Comparison of ENCODE assay signal across 8 cellular contexts in genomic region chr7:98133621-98134266, GRCh38. TPM values are rescaled to one million over a fixed set of nuclear protein-coding genes. Genes with fewer than 3 reads are reported as not detected.
DNase-seq lines count a peak whose midpoint lies in the region; ATAC-seq and TF ChIP-seq lines count a peak whose summit lies in the region.

No MANE protein-coding gene starts in this region.

- WGBS in ovary, 3 donors: 88 to 93% (median 92%) methylated on average over 4 of the region's 4 CpGs

- H3K36me3 ChIP-seq in ovary: no peaks in the 10 kb centered on the region

- ATAC-seq in HG02678 (IDR thresholded peaks at IDR 0.05; ENCODE audit: unreplicated experiment) (peak; percentile 14), left lobe of liver (peak; percentile 48)

- H3K9me3 ChIP-seq in ovary: no peaks in the 10 kb centered on the region

- no peaks in the 10 kb centered on the region for H3K27me3 ChIP-seq in ovary

- H3K4me1 ChIP-seq in ovary (ENCODE audit: insufficient read depth): peaks cover 11% of the 10 kb centered on the region

- intact Hi-C loops in ovary (cut with DNase I): no loop called here

- TF ChIP-seq EP300 in ovary (IDR thresholded peaks at IDR 0.05): no peak

- H3K27ac ChIP-seq in ovary: no peak overlapping the region

- DNase-seq in GM03348 (ENCODE audit: low spot score): peak; percentile 21
- DNase-seq in RPMI8226: peak; percentile 23
- no peak for DNase-seq in left lobe of liver (ENCODE audit: low spot score)
- no peak for DNase-seq in NCI-H526 treated with DMSO at 0.1 percent for 48 hours (lab: John Stamatoyannopoulos, UW)
- DNase-seq in activated effector memory CD4-positive, alpha-beta T cell treated with Interleukin-2 at 50 U/mL for 16 hours: no peak
- no peak for DNase-seq in ovary
- no peak for DNase-seq in stimulated activated CD4-positive, alpha-beta T cell treated with anti-CD3 and anti-CD28 coated beads, Interleukin-12 subunit alpha, Interleukin-12 subunit beta, amount 100 ng/mL, for 4 hours

- TF ChIP-seq POLR2A in ovary (IDR thresholded peaks at IDR 0.05): no peak

- no peak overlapping the region for H3K4me3 ChIP-seq in ovary

- TF ChIP-seq CTCF in ovary (IDR thresholded peaks at IDR 0.05): no peak

RNA-seq across cellular contexts. Expression of gene LMTK2, which starts 27.1 kb away (rescaled TPM):
- total RNA-seq in left lobe of liver (12.7 TPM), ovary (10 to 100 TPM; 12.0 to 17.1 (median 13.6) TPM)
- polyA plus RNA-seq in ovary: 1 to 10 TPM; 4.4 to 8.5 TPM

Comparison
In these comparisons a context has a peak if more than half of its experiments do, and no peak if none do; other contexts are left out.
1. DNase-seq: peak in GM03348 (single experiment) and RPMI8226 (single experiment); none in left lobe of liver (single experiment), NCI-H526 treated with DMSO at 0.1 percent for 48 hours (single experiment), activated effector memory CD4-positive, alpha-beta T cell treated with Interleukin-2 at 50 U/mL for 16 hours (single experiment), ovary (0 of 5) and stimulated activated CD4-positive, alpha-beta T cell treated with anti-CD3 and anti-CD28 coated beads, Interleukin-12 subunit alpha, Interleukin-12 subunit beta, amount 100 ng/mL, for 4 hours (single experiment).